In the genomic region with DNA sequence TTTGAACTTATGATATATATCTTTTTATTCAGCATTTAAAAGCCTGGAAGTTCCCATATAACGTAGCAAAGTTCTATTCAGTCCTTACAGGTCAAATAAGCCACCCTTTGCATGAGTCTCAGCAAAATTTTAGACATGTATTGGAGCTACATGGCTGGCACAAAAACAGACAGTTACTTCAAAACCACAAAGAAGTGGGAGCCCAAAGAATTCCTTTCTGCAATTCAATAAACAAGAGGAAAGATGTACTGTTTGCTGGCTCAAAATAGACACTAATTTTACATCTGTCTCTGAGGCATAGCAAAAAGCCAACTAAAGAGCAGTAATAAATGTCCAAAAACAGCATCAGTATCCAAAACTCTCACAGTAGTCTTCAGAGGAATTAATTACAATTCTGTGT, we compare ENCODE assay signal across 16 cellular contexts.
"Had no signal": no experiment of that assay in that cellular context is flagged by ENCODE, and none has a peak within 500 bp of the region (broad histone marks: within the 10 kb centered on the region; RNA-seq: fewer than 3 reads in every experiment).

No MANE protein-coding gene starts in this region.

- H3K27ac Mint-ChIP-seq: activated CD8-positive, alpha-beta memory T cell treated with anti-CD3 and anti-CD28 coated beads, Interleukin-2, amount 10 ng/mL, durations not matched to agents 7 days and 5 days; activated naive CD8-positive, alpha-beta T cell; activated T-cell treated with anti-CD3 and anti-CD28 coated beads, Interleukin-2, amount 50 U/mL, for 24 hours; memory B cell; stimulated activated effector memory CD8-positive, alpha-beta T cell treated with anti-CD3 and anti-CD28 coated beads, Interleukin-12 subunit alpha, Interleukin-12 subunit beta, amount 100 ng/mL, for 72 hours had no signal

- ATAC-seq: activated CD8-positive, alpha-beta memory T cell treated with anti-CD3 and anti-CD28 coated beads, Interleukin-2, amount 10 ng/mL, durations not matched to agents 7 days and 5 days; gastrocnemius medialis; left lung; stimulated activated effector memory CD8-positive, alpha-beta T cell treated with anti-CD3 and anti-CD28 coated beads, Interleukin-12 subunit alpha, Interleukin-12 subunit beta, amount 100 ng/mL, for 72 hours had no signal

- H3K27me3 ChIP-seq: ascending aorta, gastrocnemius medialis, left lung, upper lobe of left lung had no signal

- H3K27me3 Mint-ChIP-seq: activated CD8-positive, alpha-beta memory T cell treated with anti-CD3 and anti-CD28 coated beads, Interleukin-2, amount 10 ng/mL, durations not matched to agents 7 days and 5 days; activated naive CD8-positive, alpha-beta T cell; activated T-cell treated with anti-CD3 and anti-CD28 coated beads, Interleukin-2, amount 50 U/mL, for 24 hours; memory B cell had no signal

- H3K4me3 Mint-ChIP-seq: activated CD8-positive, alpha-beta memory T cell treated with anti-CD3 and anti-CD28 coated beads, Interleukin-2, amount 10 ng/mL, durations not matched to agents 7 days and 5 days; activated naive CD8-positive, alpha-beta T cell; activated T-cell treated with anti-CD3 and anti-CD28 coated beads, Interleukin-2, amount 50 U/mL, for 24 hours; memory B cell; stimulated activated effector memory CD8-positive, alpha-beta T cell treated with anti-CD3 and anti-CD28 coated beads, Interleukin-12 subunit alpha, Interleukin-12 subunit beta, amount 100 ng/mL, for 72 hours had no signal

- H2AFZ ChIP-seq: parathyroid adenoma had no signal

- H3K9me3 ChIP-seq: ascending aorta, gastrocnemius medialis, left lung, upper lobe of left lung had no signal

- H3K36me3 ChIP-seq: ascending aorta, gastrocnemius medialis, upper lobe of left lung had no signal

- H3K4me1 ChIP-seq: parathyroid adenoma had no signal

- H3K79me2 ChIP-seq: parathyroid adenoma had no signal

- H3K27ac ChIP-seq: parathyroid adenoma had no signal

- H3K9ac ChIP-seq: parathyroid adenoma had no signal

- H3K4me3 ChIP-seq: ascending aorta, gastrocnemius medialis, left lung, upper lobe of left lung had no signal

- DNase-seq: activated CD4-positive, alpha-beta T cell treated with anti-CD3 and anti-CD28 coated beads, Interleukin-2, amount 50 U/mL, for 4 hours; activated CD4-positive, CD25-positive, alpha-beta regulatory T cell treated with anti-CD3 and anti-CD28 coated beads, Interleukin-2, amount 50 U/mL, for 72 hours; activated CD8-positive, alpha-beta memory T cell treated with anti-CD3 and anti-CD28 coated beads, Interleukin-2, amount 10 ng/mL, durations not matched to agents 7 days and 5 days; activated gamma-delta T cell; activated T-cell treated with anti-CD3 and anti-CD28 coated beads, Interleukin-2, amount 50 U/mL, for 24 hours; gastrocnemius medialis; islet precursor cell; left lung; retina; small intestine; upper lobe of left lung had no signal

- H3K9me3 Mint-ChIP-seq: activated T-cell treated with anti-CD3 and anti-CD28 coated beads, Interleukin-2, amount 50 U/mL, for 24 hours; memory B cell; stimulated activated effector memory CD8-positive, alpha-beta T cell treated with anti-CD3 and anti-CD28 coated beads, Interleukin-12 subunit alpha, Interleukin-12 subunit beta, amount 100 ng/mL, for 72 hours had no signal
